12 cellular contexts compared by ENCODE assay signal in the genomic region with DNA sequence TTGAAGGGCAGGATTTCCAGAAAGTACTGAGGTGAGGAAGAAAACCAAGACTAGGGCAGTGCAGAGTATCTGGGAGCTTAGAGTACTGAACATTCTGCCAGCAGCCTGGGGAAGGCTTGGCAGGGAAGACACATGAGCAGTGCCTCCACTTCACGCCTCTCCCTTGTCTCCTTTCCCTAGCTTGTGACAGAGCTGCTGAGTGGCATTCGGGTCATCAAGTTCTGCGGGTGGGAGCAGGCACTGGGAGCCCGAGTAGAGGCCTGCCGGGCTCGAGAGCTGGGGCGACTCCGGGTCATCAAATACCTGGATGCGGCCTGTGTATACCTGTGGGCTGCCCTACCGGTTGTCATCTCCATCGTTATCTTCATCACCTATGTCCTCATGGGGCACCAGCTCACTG. TPM values are rescaled to one million over a fixed set of nuclear protein-coding genes. Genes with fewer than 3 reads are reported as not detected.
"Had no signal": no experiment of that assay in that cellular context is flagged by ENCODE, and none has a peak within 500 bp of the region (broad histone marks: within the 10 kb centered on the region; RNA-seq: fewer than 3 reads in every experiment).

No MANE protein-coding gene starts in this region.

- H3K27me3 Mint-ChIP-seq: naive thymus-derived CD8-positive, alpha-beta T cell had no signal

- H3K27ac Mint-ChIP-seq: activated CD8-positive, alpha-beta T cell treated with anti-CD3 and anti-CD28 coated beads, Interleukin-2, amount 10 ng/mL, durations not matched to agents 7 days and 5 days had no signal

- H3K27ac ChIP-seq: epithelial cell of prostate, tibial artery, vagina, VCaP had no signal

- H3K4me3 ChIP-seq: prostate gland, tibial artery, vagina had no signal

- DNase-seq: activated CD8-positive, alpha-beta memory T cell treated with anti-CD3 and anti-CD28 coated beads, Interleukin-2, amount 50 U/mL, for 4 hours; activated CD8-positive, alpha-beta T cell treated with anti-CD3 and anti-CD28 coated beads, Interleukin-2, amount 10 ng/mL, durations not matched to agents 7 days and 5 days; activated naive CD4-positive, alpha-beta T cell treated with Interleukin-2 at 50 U/mL for 16 hours; naive thymus-derived CD8-positive, alpha-beta T cell; stimulated activated CD4-positive, alpha-beta T cell treated with anti-CD3 and anti-CD28 coated beads, Interleukin-12 subunit alpha, Interleukin-12 subunit beta, amount 100 ng/mL, for 4 hours; stimulated activated CD4-positive, alpha-beta T cell treated with anti-CD3 and anti-CD28 coated beads, Interleukin-2, amount 100 ng/mL, for 24 hours; tibial artery had no signal

- ATAC-seq: activated CD8-positive, alpha-beta T cell treated with anti-CD3 and anti-CD28 coated beads, Interleukin-2, amount 10 ng/mL, durations not matched to agents 7 days and 5 days; left colon; naive thymus-derived CD8-positive, alpha-beta T cell had no signal

- H3K27me3 ChIP-seq: tibial artery, vagina had no signal

- H3K4me3 Mint-ChIP-seq: activated CD8-positive, alpha-beta T cell treated with anti-CD3 and anti-CD28 coated beads, Interleukin-2, amount 10 ng/mL, durations not matched to agents 7 days and 5 days; naive thymus-derived CD8-positive, alpha-beta T cell had no signal

- H3K9me3 ChIP-seq: prostate gland, tibial artery, vagina had no signal

- H3K9me3 Mint-ChIP-seq: naive thymus-derived CD8-positive, alpha-beta T cell had no signal

RNA-seq across cellular contexts. Expression of a gene that starts 20.9 kb away (rescaled TPM):
- total RNA-seq: activated CD8-positive, alpha-beta T cell treated with anti-CD3 and anti-CD28 coated beads, Interleukin-2, amount 10 ng/mL, durations not matched to agents 7 days and 5 days had no signal
